9 cellular contexts compared by ENCODE assay signal in the genomic region with DNA sequence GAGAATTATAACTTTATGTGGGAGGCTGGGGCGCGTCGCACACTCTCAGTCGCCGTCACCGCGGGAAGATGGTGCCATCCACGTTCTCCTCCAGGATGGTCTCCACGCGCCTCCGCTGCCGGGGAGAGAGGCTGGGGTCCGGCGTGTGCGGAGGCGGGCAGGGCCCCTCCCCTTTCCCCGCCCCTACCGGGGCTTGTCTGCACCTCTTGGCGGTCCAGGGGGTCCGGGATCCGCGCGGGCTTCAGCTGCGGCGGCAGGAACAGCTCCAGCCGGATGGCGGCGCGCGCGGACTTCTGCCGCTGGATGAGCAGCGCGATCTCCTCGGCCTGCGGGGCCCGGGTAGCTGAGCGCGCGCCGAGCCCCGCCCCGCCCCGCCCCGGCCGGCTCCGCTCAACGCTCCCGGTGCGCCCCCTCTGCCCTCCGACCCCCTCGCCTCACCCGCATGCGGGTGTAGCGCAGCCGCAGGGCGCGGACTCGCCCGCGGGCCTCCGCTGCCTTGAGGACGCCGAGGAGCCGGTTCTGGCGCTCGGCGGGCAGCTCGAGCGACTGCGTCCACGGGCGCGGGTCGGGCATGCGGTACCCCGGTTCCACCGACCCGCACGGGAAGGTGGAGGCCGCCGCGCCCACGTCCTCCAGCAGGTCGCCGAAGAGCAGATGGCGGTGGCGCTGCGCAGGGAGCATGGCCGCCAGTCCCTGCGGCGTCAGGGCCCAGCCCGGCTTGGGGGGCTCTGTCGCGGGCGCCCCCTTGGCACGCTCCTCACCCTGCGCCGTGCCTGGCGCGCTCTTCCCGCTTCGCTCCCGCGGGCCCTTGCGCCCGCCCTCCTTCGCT. TPM values are rescaled to one million over a fixed set of nuclear protein-coding genes. Genes with fewer than 3 reads are reported as not detected.
DNase-seq lines count a peak whose midpoint lies in the region; ATAC-seq and TF ChIP-seq lines count a peak whose summit lies in the region.
"Had no signal": no experiment of that assay in that cellular context is flagged by ENCODE, and none has a peak within 500 bp of the region (broad histone marks: within the 10 kb centered on the region; RNA-seq: fewer than 3 reads in every experiment).

No MANE protein-coding gene starts in this region.

- no peaks in the 10 kb centered on the region for H3K36me3 ChIP-seq in right atrium auricular region

- peaks cover 0 to 47% of the 10 kb centered on the region in 2 donors for H3K4me1 ChIP-seq in right atrium auricular region

- H3K4me3 ChIP-seq in NB4 (ENCODE audit: low read depth, low read length) (peak overlapping the region; percentile 13), right atrium auricular region (peak overlapping the region; percentile 50 to 68)

- ATAC-seq in GM19395 (IDR thresholded peaks at IDR 0.05; ENCODE audit: unreplicated experiment) (no peak), GM18511 (IDR thresholded peaks at IDR 0.05; ENCODE audit: unreplicated experiment) (no peak)

- no peaks in the 10 kb centered on the region for H3K9me3 ChIP-seq in right atrium auricular region

- no peak for TF ChIP-seq POLR2A in NB4 (IDR thresholded peaks at IDR 0.05; ENCODE audit: extremely low read depth, insufficient read length)

- H3K27me3 ChIP-seq in right atrium auricular region = peaks cover 0 to 7% of the 10 kb centered on the region in 2 donors

- H3K27ac ChIP-seq in right atrium auricular region = no peak overlapping the region

- peak; percentile 65 for TF ChIP-seq CTCF in NB4 (IDR thresholded peaks at IDR 0.05; ENCODE audit: low read depth, low read length)
- TF ChIP-seq CTCF in right atrium auricular region (IDR thresholded peaks at IDR 0.05) = peak; percentile 60 to 91

- peak; percentile 71 for DNase-seq in EH (ENCODE audit: low read depth)
- DNase-seq in NB4 (ENCODE audit: low read depth) = peak; percentile 89
- DNase-seq in T follicular helper cell (ENCODE audit: low read depth) = peak; percentile 45
- DNase-seq in anterior cingulate cortex (lab: John Stamatoyannopoulos, UW) = peak in 51 of 58 donors; percentile 22 to 82 (median 52)
- peak; percentile 68 for DNase-seq in right atrium auricular region (ENCODE audit: low spot score)
- peak; percentile 83 for DNase-seq in retina

RNA-seq across cellular contexts. Expression of gene LKAAEAR1, which starts 0.6 kb away (rescaled TPM):
- total RNA-seq in right atrium auricular region = not detected

RNA-seq across cellular contexts. Expression of gene OPRL1, which starts 3.7 kb away (rescaled TPM):
- total RNA-seq in right atrium auricular region = 1 to 10 TPM in 1 of 2 donors, under 1 TPM in 1; 0.75 to 1.4 TPM

RNA-seq across cellular contexts. Expression of gene RGS19, which starts 4.3 kb away (rescaled TPM):
- 10 to 100 TPM in 1 of 2 donors, 1 to 10 TPM in 1; 7.8 to 14.1 TPM for total RNA-seq in right atrium auricular region

RNA-seq across cellular contexts. Expression of gene TCEA2, which starts 20.6 kb away (rescaled TPM):
- total RNA-seq in right atrium auricular region = 10 to 100 TPM; 17.8 to 25.5 TPM

RNA-seq across cellular contexts. Expression of gene NPBWR2, which starts 23.8 kb away (rescaled TPM):
- total RNA-seq in right atrium auricular region = not detected
- total RNA-seq: glomerular endothelial cell had no signal
